In genomic region chr2:64819774-64820688, GRCh38 we compare ENCODE assay signal across 9 cellular contexts.
DNase-seq lines count a peak whose midpoint lies in the region; ATAC-seq and TF ChIP-seq lines count a peak whose summit lies in the region.
"Had no signal": no experiment of that assay in that cellular context is flagged by ENCODE, and none has a peak within 500 bp of the region (broad histone marks: within the 10 kb centered on the region; RNA-seq: fewer than 3 reads in every experiment).

No MANE protein-coding gene starts in this region.

- H3K27ac ChIP-seq in osteoblast (ENCODE audit: low read depth, low read length) = peak overlapping the region; percentile 80

- peak; percentile 91 for ATAC-seq in HG03354 (IDR thresholded peaks at IDR 0.05; ENCODE audit: poor library complexity, severe bottlenecking, unreplicated experiment)

- H3K4me2 ChIP-seq in osteoblast (ENCODE audit: insufficient read depth, low read length) = peak overlapping the region; percentile 80

- peaks cover 3% of the 10 kb centered on the region for H3K27me3 Mint-ChIP-seq in chondrocyte (ENCODE audit: low read depth)

- H3K27me3 ChIP-seq in osteoblast (ENCODE audit: insufficient read depth, low read length) = no peaks in the 10 kb centered on the region

- peak in 3 of 4 experiments; percentile 4 to 33 (median 21) for DNase-seq in activated CD4-positive, CD25-positive, alpha-beta regulatory T cell (lab: John Stamatoyannopoulos, UW)
- DNase-seq in activated CD4-positive, CD25-positive, alpha-beta regulatory T cell treated with anti-CD3 and anti-CD28 coated beads, Interleukin-2, amount 50 U/mL, for 72 hours = no peak
- DNase-seq in activated CD8-positive, alpha-beta memory T cell treated with anti-CD3 and anti-CD28 coated beads, Interleukin-2, amount 50 U/mL, for 24 hours (ENCODE audit: extremely low read depth) = peak; percentile 17
- DNase-seq in osteoblast (ENCODE audit: insufficient read length, low spot score, missing footprints) (peak; percentile 78), RPMI8226 (no peak), chondrocyte (ENCODE audit: low spot score) (no peak), AG08396 (ENCODE audit: low spot score) (no peak)

- no peaks in the 10 kb centered on the region for H3K9me3 Mint-ChIP-seq in chondrocyte (ENCODE audit: low read depth)
- H3K9me3 Mint-ChIP-seq: nephron had no signal

- no peaks in the 10 kb centered on the region for H3K9me3 ChIP-seq in osteoblast (ENCODE audit: low read depth, low read length)

- H3K79me2 ChIP-seq in osteoblast (ENCODE audit: insufficient read depth, low read length) = no peaks in the 10 kb centered on the region

- H3K27ac Mint-ChIP-seq in chondrocyte (ENCODE audit: unreplicated experiment) = no peak overlapping the region
- H3K27ac Mint-ChIP-seq: nephron had no signal

- peak overlapping the region; percentile 56 for H3K4me3 ChIP-seq in osteoblast (ENCODE audit: insufficient read depth, low read length)

- H3K36me3 Mint-ChIP-seq in chondrocyte (ENCODE audit: low read depth) = no peaks in the 10 kb centered on the region

- no peak overlapping the region for H3K4me3 Mint-ChIP-seq in chondrocyte (ENCODE audit: unreplicated experiment)
- H3K4me3 Mint-ChIP-seq: nephron had no signal

- H3K4me1 Mint-ChIP-seq in chondrocyte (ENCODE audit: low read depth) = no peaks in the 10 kb centered on the region
- H3K4me1 Mint-ChIP-seq: nephron had no signal

- no peak for TF ChIP-seq CTCF in osteoblast (IDR thresholded peaks at IDR 0.05; ENCODE audit: extremely low read depth, low read depth, low read length)
- no peak for TF ChIP-seq CTCF in chondrocyte (IDR thresholded peaks at IDR 0.05)

- H3K36me3 ChIP-seq in osteoblast (ENCODE audit: insufficient read depth, low read length) = no peaks in the 10 kb centered on the region

- H2AFZ ChIP-seq in osteoblast (ENCODE audit: low read length) = peak overlapping the region; percentile 97

- H4K20me1 ChIP-seq in osteoblast (ENCODE audit: insufficient read depth, low read length) = no peaks in the 10 kb centered on the region

- peaks cover 10% of the 10 kb centered on the region for H3K4me1 ChIP-seq in osteoblast (ENCODE audit: insufficient read depth, low read length)

Comparison
In these comparisons a context has a peak if more than half of its experiments do, and no peak if none do; other contexts are left out.
1. DNase-seq: peak in activated CD4-positive, CD25-positive, alpha-beta regulatory T cell (3 of 4), activated CD8-positive, alpha-beta memory T cell treated with anti-CD3 and anti-CD28 coated beads, Interleukin-2, amount 50 U/mL, for 24 hours (single experiment) and osteoblast (single experiment); none in activated CD4-positive, CD25-positive, alpha-beta regulatory T cell treated with anti-CD3 and anti-CD28 coated beads, Interleukin-2, amount 50 U/mL, for 72 hours (single experiment), RPMI8226 (single experiment), chondrocyte (single experiment) and AG08396 (single experiment).